Comparison of ENCODE assay signal across 9 cellular contexts in the genomic region with DNA sequence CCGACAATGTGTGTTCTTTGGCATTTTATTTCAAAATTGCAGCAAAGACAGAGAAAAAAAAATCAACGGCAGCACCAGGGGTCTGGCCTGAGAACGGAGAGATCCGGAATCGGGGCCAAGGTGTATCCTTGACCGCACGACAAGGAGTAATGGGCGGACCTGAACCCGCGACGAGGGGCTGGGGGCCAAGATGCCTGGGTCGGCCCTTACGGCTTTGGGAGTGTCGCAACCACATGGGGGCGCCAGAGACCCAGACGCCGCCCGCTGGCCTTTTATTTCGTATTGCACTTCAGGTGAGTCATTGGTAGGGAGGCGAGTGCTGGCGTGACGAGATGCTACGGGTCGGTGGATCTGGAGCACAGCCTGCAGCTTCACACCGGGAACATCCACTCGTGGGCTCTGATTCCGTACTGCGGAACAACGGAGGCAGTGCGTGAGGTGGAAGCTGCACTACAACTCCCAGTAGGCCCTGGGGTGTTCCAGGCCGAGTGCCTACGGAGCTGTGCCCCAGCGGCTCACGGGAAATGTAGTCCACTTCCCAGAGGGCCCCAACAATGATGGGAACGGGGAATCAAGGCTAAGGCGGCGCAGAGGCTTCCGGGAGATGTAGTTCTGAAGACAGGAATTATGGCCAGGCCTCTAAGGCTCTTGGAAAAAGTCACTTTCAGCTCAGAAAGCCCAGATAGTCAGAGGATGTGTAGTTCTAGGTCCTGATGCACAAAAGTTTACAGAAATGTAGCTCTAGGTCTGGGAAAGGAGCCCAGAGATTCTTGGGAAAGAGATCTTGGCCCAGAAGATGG. TPM values are rescaled to one million over a fixed set of nuclear protein-coding genes. Genes with fewer than 3 reads are reported as not detected.
DNase-seq lines count a peak whose midpoint lies in the region; ATAC-seq and TF ChIP-seq lines count a peak whose summit lies in the region.
"Had no signal": no experiment of that assay in that cellular context is flagged by ENCODE, and none has a peak within 500 bp of the region (broad histone marks: within the 10 kb centered on the region; RNA-seq: fewer than 3 reads in every experiment).

No MANE protein-coding gene starts in this region.

- H3K9me3 ChIP-seq in left lung: no peaks in the 10 kb centered on the region

- H3K4me3 ChIP-seq in left lung: peak overlapping the region; percentile 28 to 51

- peak; percentile 84 to 94 for TF ChIP-seq CTCF in left lung (IDR thresholded peaks at IDR 0.05)

- H3K36me3 ChIP-seq in left lung: peaks cover 0 to 9% of the 10 kb centered on the region in 2 donors

- intact Hi-C loops in dendritic cell treated with granulocyte-macrophage colony-stimulating factor and Interleukin-4, amounts not matched to agents 40 ng/mL and 50 ng/mL, for 4 days (cut with micrococcal nuclease): loop anchor here (1.0 to 2.0 kb wide), 4 partner anchors 16 to 176 kb away; a partner anchor contains a TSS
- intact Hi-C loops in left lung (cut with DNase I): loop anchor here in 1 of 2 donors (10.0 kb wide), 1 partner anchor 50 kb away; no protein-coding TSS in a partner anchor

- H3K4me1 ChIP-seq in left lung: peaks cover 0 to 8% of the 10 kb centered on the region in 2 donors

- peak overlapping the region; percentile 84 for H3K27ac Mint-ChIP-seq in dendritic cell treated with granulocyte-macrophage colony-stimulating factor and Interleukin-4, amounts not matched to agents 40 ng/mL and 50 ng/mL, for 4 days

- H3K4me1 Mint-ChIP-seq in dendritic cell treated with granulocyte-macrophage colony-stimulating factor and Interleukin-4, amounts not matched to agents 40 ng/mL and 50 ng/mL, for 4 days (ENCODE audit: low read depth): peaks cover 14% of the 10 kb centered on the region

- peak overlapping the region; percentile 63 to 67 for H3K27ac ChIP-seq in left lung

- H3K36me3 Mint-ChIP-seq in dendritic cell treated with granulocyte-macrophage colony-stimulating factor and Interleukin-4, amounts not matched to agents 40 ng/mL and 50 ng/mL, for 4 days (ENCODE audit: low read depth): peaks cover 25% of the 10 kb centered on the region

- no peaks in the 10 kb centered on the region for H3K27me3 ChIP-seq in left lung

- peak overlapping the region; percentile 84 for H3K4me3 Mint-ChIP-seq in dendritic cell treated with granulocyte-macrophage colony-stimulating factor and Interleukin-4, amounts not matched to agents 40 ng/mL and 50 ng/mL, for 4 days

- DNase-seq in AG20443 (ENCODE audit: low spot score) (peak; percentile 95), GM19238 (ENCODE audit: insufficient read length, low spot score) (peak; percentile 93), NCI-H526 treated with DMSO at 0.1 percent for 48 hours (lab: John Stamatoyannopoulos, UW) (peak; percentile 80), left lung (peak; percentile 92 to 93)
- peak; percentile 79 for DNase-seq in activated CD4-positive, alpha-beta T cell treated with anti-CD3 and anti-CD28 coated beads, Interleukin-2, amount 50 U/mL, for 1 hour
- peak; percentile 85 to 87 for DNase-seq in stimulated activated CD4-positive, alpha-beta T cell treated with anti-CD3 and anti-CD28 coated beads, Interleukin-2, amount 100 ng/mL, for 24 hours

- ATAC-seq in HG03442 (IDR thresholded peaks at IDR 0.05; ENCODE audit: unreplicated experiment) (peak; percentile 70), left lung (peak; percentile 99)

- H3K9me3 Mint-ChIP-seq in dendritic cell treated with granulocyte-macrophage colony-stimulating factor and Interleukin-4, amounts not matched to agents 40 ng/mL and 50 ng/mL, for 4 days: no peaks in the 10 kb centered on the region

- no peaks in the 10 kb centered on the region for H3K27me3 Mint-ChIP-seq in dendritic cell treated with granulocyte-macrophage colony-stimulating factor and Interleukin-4, amounts not matched to agents 40 ng/mL and 50 ng/mL, for 4 days

RNA-seq across cellular contexts. Expression of a gene that starts 15.6 kb away (rescaled TPM):
- 10 to 100 TPM; 68.5 to 87.5 TPM for total RNA-seq in left lung

RNA-seq across cellular contexts. Expression of a gene that starts 39.9 kb away (rescaled TPM):
- not detected for total RNA-seq in left lung
- total RNA-seq: T-helper 1 cell treated with Interleukin-12 subunit alpha and Interleukin-12 subunit beta and Interleukin-4 antibody, amounts not matched to agents 30 ng/mL and 1 ng/mL, for 36 hours had no signal

RNA-seq across cellular contexts. Expression of a gene that starts 41.0 kb away (rescaled TPM):
- total RNA-seq in left lung: 10 to 100 TPM; 10.1 to 20.3 TPM

RNA-seq across cellular contexts. Expression of a gene that starts 42.8 kb away (rescaled TPM):
- 1 to 10 TPM; 6.0 to 8.7 TPM for total RNA-seq in left lung

RNA-seq across cellular contexts. Expression of a gene that starts 48.5 kb away (rescaled TPM):
- 1 to 10 TPM in 1 of 2 donors, under 1 TPM in 1; 0.96 to 1.5 TPM for total RNA-seq in left lung
- total RNA-seq: T-helper 1 cell treated with Interleukin-12 subunit alpha and Interleukin-12 subunit beta and Interleukin-4 antibody, amounts not matched to agents 30 ng/mL and 1 ng/mL, for 36 hours had no signal

Comparison
In these comparisons a context has a peak if more than half of its experiments do, and no peak if none do; other contexts are left out.
1. Peak in every context shown above with its lines: DNase-seq, ATAC-seq, H3K4me3 ChIP-seq and H3K27ac ChIP-seq.